19 cellular contexts compared by ENCODE assay signal in the genomic region with DNA sequence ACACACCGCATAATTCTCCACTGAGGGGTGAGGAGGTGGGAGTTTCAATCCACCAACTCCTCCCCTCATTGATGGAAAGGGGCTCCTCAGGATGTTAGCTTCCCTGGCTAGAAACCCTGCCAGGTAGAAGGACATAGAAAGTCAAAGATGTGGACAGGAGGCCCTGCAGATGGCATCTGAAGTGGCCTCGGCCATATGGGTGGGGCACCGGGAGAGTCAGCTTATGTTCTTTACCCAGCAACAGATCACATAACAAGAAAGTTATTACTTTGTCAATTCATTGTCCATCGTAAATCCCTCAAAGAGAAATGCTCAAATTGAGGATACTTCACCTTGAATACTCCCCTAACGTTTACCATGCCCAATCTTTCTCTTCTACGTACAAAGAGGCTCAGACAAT.
A peak's percentile ranks its signal among the peaks of the same experiment; 100 is the strongest.
DNase-seq lines count a peak whose midpoint lies in the region; FAIRE-seq and TF ChIP-seq lines count a peak whose summit lies in the region.
"Had no signal": no experiment of that assay in that cellular context is flagged by ENCODE, and none has a peak within 500 bp of the region (broad histone marks: within the 10 kb centered on the region; RNA-seq: fewer than 3 reads in every experiment).

No MANE protein-coding gene starts in this region.

- H3K4me1 Mint-ChIP-seq in activated naive CD4-positive, alpha-beta T cell treated with anti-CD3 and anti-CD28 coated beads, Interleukin-2, amount 10 ng/mL, durations not matched to agents 7 days and 5 days: peaks cover 66% of the 10 kb centered on the region
- peaks cover 14% of the 10 kb centered on the region for H3K4me1 Mint-ChIP-seq in endothelial cell (ENCODE audit: unreplicated experiment)

- H3K27ac ChIP-seq in tibial artery (no peak overlapping the region), vagina (no peak overlapping the region)
- H3K27ac ChIP-seq: KMS-11, SJCRH30 had no signal

- TF ChIP-seq POLR2A in GM12892 (IDR thresholded peaks at IDR 0.05; ENCODE audit: low read depth, low read length) (no peak), vagina (IDR thresholded peaks at IDR 0.05) (no peak)

- H3K4me3 ChIP-seq in tibial artery (no peak overlapping the region), vagina (no peak overlapping the region)
- H3K4me3 ChIP-seq: SJCRH30 had no signal

- intact Hi-C loops in tibial artery (cut with DNase I; ENCODE audit: low total_unique reads) (no loop called here), vagina (cut with DNase I) (no loop called here)

- H3K4me3 Mint-ChIP-seq in activated naive CD4-positive, alpha-beta T cell treated with anti-CD3 and anti-CD28 coated beads, Interleukin-2, amount 10 ng/mL, durations not matched to agents 7 days and 5 days: no peak overlapping the region
- H3K4me3 Mint-ChIP-seq in endothelial cell (ENCODE audit: unreplicated experiment): no peak overlapping the region
- H3K4me3 Mint-ChIP-seq: CD4-positive, alpha-beta T cell; T-cell had no signal

- CTCF ChIA-PET in activated naive CD4-positive, alpha-beta T cell treated with anti-CD3 and anti-CD28 coated beads, Interleukin-2, amount 10 ng/mL, durations not matched to agents 7 days and 5 days (lab: Charles Lee): no interaction called here

- H3K9me3 Mint-ChIP-seq in activated naive CD4-positive, alpha-beta T cell treated with anti-CD3 and anti-CD28 coated beads, Interleukin-2, amount 10 ng/mL, durations not matched to agents 7 days and 5 days: no peaks in the 10 kb centered on the region
- no peaks in the 10 kb centered on the region for H3K9me3 Mint-ChIP-seq in endothelial cell (ENCODE audit: unreplicated experiment)
- H3K9me3 Mint-ChIP-seq: CD4-positive, alpha-beta T cell; T-cell had no signal

- H3K27me3 ChIP-seq in tibial artery (no peaks in the 10 kb centered on the region), vagina (no peaks in the 10 kb centered on the region)
- H3K27me3 ChIP-seq: BE2C, SJCRH30 had no signal

- H3K36me3 Mint-ChIP-seq in activated naive CD4-positive, alpha-beta T cell treated with anti-CD3 and anti-CD28 coated beads, Interleukin-2, amount 10 ng/mL, durations not matched to agents 7 days and 5 days: peaks cover 47% of the 10 kb centered on the region
- H3K36me3 Mint-ChIP-seq in endothelial cell (ENCODE audit: low read depth, unreplicated experiment): no peaks in the 10 kb centered on the region

- H3K27ac Mint-ChIP-seq in activated naive CD4-positive, alpha-beta T cell treated with anti-CD3 and anti-CD28 coated beads, Interleukin-2, amount 10 ng/mL, durations not matched to agents 7 days and 5 days: peak overlapping the region; percentile 24
- peak overlapping the region; percentile 8 for H3K27ac Mint-ChIP-seq in endothelial cell (ENCODE audit: unreplicated experiment)

- H3K4me1 ChIP-seq in tibial artery (no peaks in the 10 kb centered on the region), vagina (peaks cover 9% of the 10 kb centered on the region)
- H3K4me1 ChIP-seq: BE2C, SJCRH30 had no signal

- no peak for DNase-seq in activated naive CD4-positive, alpha-beta T cell treated with anti-CD3 and anti-CD28 coated beads, Interleukin-2, amount 10 ng/mL, durations not matched to agents 7 days and 5 days
- no peak for DNase-seq in activated naive CD4-positive, alpha-beta T cell treated with anti-CD3 and anti-CD28 coated beads, Interleukin-2, amount 50 U/mL, for 16 hours
- DNase-seq in GM12892 (ENCODE audit: insufficient read length): no peak
- no peak for DNase-seq in endothelial cell (ENCODE audit: low spot score)
- no peak for DNase-seq in NCI-H1930 (lab: John Stamatoyannopoulos, UW)
- no peak for DNase-seq in tibial artery
- DNase-seq in vagina (ENCODE audit: extremely low spot score in 2 of 2): no peak
- DNase-seq: BE2C; CD4-positive, alpha-beta T cell; GOT3; IMR-90; NCI-H1105; NCI-H2081; NCI-H446; SJCRH30; T-cell had no signal

- H3K27me3 Mint-ChIP-seq in activated naive CD4-positive, alpha-beta T cell treated with anti-CD3 and anti-CD28 coated beads, Interleukin-2, amount 10 ng/mL, durations not matched to agents 7 days and 5 days: no peaks in the 10 kb centered on the region
- H3K27me3 Mint-ChIP-seq in endothelial cell (ENCODE audit: unreplicated experiment): no peaks in the 10 kb centered on the region
- H3K27me3 Mint-ChIP-seq: CD4-positive, alpha-beta T cell; T-cell had no signal

- TF ChIP-seq CTCF in endothelial cell (IDR thresholded peaks at IDR 0.05; ENCODE audit: unreplicated experiment) (no peak), tibial artery (IDR thresholded peaks at IDR 0.05) (no peak), vagina (IDR thresholded peaks at IDR 0.05) (no peak)

- peak; percentile 17 for FAIRE-seq in GM12892 (lab: Jason Lieb, UNC)
- FAIRE-seq: GM19239, RCC 7860 had no signal

- H3K9me3 ChIP-seq in tibial artery (no peaks in the 10 kb centered on the region), vagina (no peaks in the 10 kb centered on the region)
- H3K9me3 ChIP-seq: BE2C, SJCRH30 had no signal

- H3K36me3 ChIP-seq in tibial artery (no peaks in the 10 kb centered on the region), vagina (no peaks in the 10 kb centered on the region)
- H3K36me3 ChIP-seq: BE2C, SJCRH30 had no signal
